ENCODE assay signal across 17 cellular contexts in genomic region chr22:39448205-39449054, GRCh38. TPM values are rescaled to one million over a fixed set of nuclear protein-coding genes. Genes with fewer than 3 reads are reported as not detected.
DNase-seq lines count a peak whose midpoint lies in the region; ATAC-seq and TF ChIP-seq lines count a peak whose summit lies in the region.
"Had no signal": no experiment of that assay in that cellular context is flagged by ENCODE, and none has a peak within 500 bp of the region (broad histone marks: within the 10 kb centered on the region; RNA-seq: fewer than 3 reads in every experiment).

No MANE protein-coding gene starts in this region.

- H3K27ac Mint-ChIP-seq in Caco-2 (ENCODE audit: unreplicated experiment) (peak overlapping the region; percentile 76), H9 (0 out of 7 replicates have a peak overlapping the region, but pooled peaks of 1 of the 3 experiments have one; percentile 52)
- H3K27ac Mint-ChIP-seq in activated T-helper 2 cell treated with anti-CD3 and anti-CD28 coated beads, Interferon-gamma antibody, Interleukin-2, Interleukin-4, amounts not matched to agents 10 μg/mL and 5 μg/mL and 100 μg/mL, durations not matched to agents 14 hours and 24 hours and 36 hours, result peak overlapping the region; percentile 49

- no peak overlapping the region for H3K23ac ChIP-seq in H9 (ENCODE audit: insufficient read length, low read depth, low read length)

- POLR2A ChIA-PET in Caco-2 (lab: Charles Lee), result interaction anchor here (0.8 kb wide), 1 partner anchor 71 kb away, joined by 8 read pairs; the partner anchor contains the start of gene ATF4

- no peaks in the 10 kb centered on the region for H4K20me1 ChIP-seq in H9 (ENCODE audit: control insufficient read depth, insufficient read depth, insufficient read length)

- H3K9me3 ChIP-seq in Caco-2 (no peaks in the 10 kb centered on the region), H9 (ENCODE audit: control insufficient read depth, low read depth, low read length) (no peaks in the 10 kb centered on the region), mucosa of descending colon (no peaks in the 10 kb centered on the region)

- H3K56ac ChIP-seq in H9 (ENCODE audit: insufficient read length, low read depth, low read length), result no peak overlapping the region

- H3K27me3 ChIP-seq in Caco-2 (replicated peaks; ENCODE audit: control insufficient read depth, insufficient read depth, low read length) (no peaks in the 10 kb centered on the region), H9 (ENCODE audit: insufficient read depth, low read length) (no peaks in the 10 kb centered on the region)

- H3K79me1 ChIP-seq in H9 (ENCODE audit: insufficient read depth, low read depth, low read length, poor library complexity, severe bottlenecking), result no peaks in the 10 kb centered on the region

- H3K23me2 ChIP-seq in H9 (ENCODE audit: insufficient read length, low read depth, low read length, poor library complexity, severe bottlenecking), result no peaks in the 10 kb centered on the region

- peaks cover 42% of the 10 kb centered on the region for H3K4me1 ChIP-seq in Caco-2
- no peaks in the 10 kb centered on the region for H3K4me1 ChIP-seq in H9 (ENCODE audit: insufficient read depth, low read length)
- H3K4me1 ChIP-seq in mucosa of descending colon (ENCODE audit: low read depth), result peaks cover 8% of the 10 kb centered on the region

- no peaks in the 10 kb centered on the region for H3K79me2 ChIP-seq in H9 (ENCODE audit: insufficient read depth, low read length)

- H3K36me3 ChIP-seq in Caco-2 (ENCODE audit: control insufficient read depth, insufficient read depth, low read length), result no peaks in the 10 kb centered on the region
- no peaks in the 10 kb centered on the region for H3K36me3 ChIP-seq in mucosa of descending colon (ENCODE audit: low read depth)

- no peak overlapping the region for H4K8ac ChIP-seq in H9 (replicated peaks; ENCODE audit: insufficient read length, low read depth, low read length)

- no peak overlapping the region for H2BK5ac ChIP-seq in H9 (ENCODE audit: insufficient read length, low read length)

- H3K9me3 Mint-ChIP-seq in Caco-2 (ENCODE audit: unreplicated experiment), result no peaks in the 10 kb centered on the region
- no peaks in the 10 kb centered on the region for H3K9me3 Mint-ChIP-seq in H9
- no peaks in the 10 kb centered on the region for H3K9me3 Mint-ChIP-seq in activated T-helper 2 cell treated with anti-CD3 and anti-CD28 coated beads, Interferon-gamma antibody, Interleukin-2, Interleukin-4, amounts not matched to agents 10 μg/mL and 5 μg/mL and 100 μg/mL, durations not matched to agents 14 hours and 24 hours and 36 hours
- H3K9me3 Mint-ChIP-seq: stimulated activated effector memory CD8-positive, alpha-beta T cell treated with anti-CD3 and anti-CD28 coated beads, Interleukin-12 subunit alpha, Interleukin-12 subunit beta, amount 100 ng/mL, for 72 hours had no signal

- H3K27me3 Mint-ChIP-seq in Caco-2 (ENCODE audit: insufficient read depth, unreplicated experiment) (no peaks in the 10 kb centered on the region), H9 (ENCODE audit: low read depth) (peaks cover 18% of the 10 kb centered on the region)
- H3K27me3 Mint-ChIP-seq in activated T-helper 2 cell treated with anti-CD3 and anti-CD28 coated beads, Interferon-gamma antibody, Interleukin-2, Interleukin-4, amounts not matched to agents 10 μg/mL and 5 μg/mL and 100 μg/mL, durations not matched to agents 14 hours and 24 hours and 36 hours (ENCODE audit: low read depth), result no peaks in the 10 kb centered on the region

- BruUV-seq in Caco-2 (replicated peaks; lab: Mats Ljungman, UMichigan), result no TSS peak

- H3K36me3 Mint-ChIP-seq in Caco-2 (ENCODE audit: insufficient read depth, unreplicated experiment) (peaks cover 6% of the 10 kb centered on the region), H9 (ENCODE audit: insufficient read depth in 1 of 3, low read depth in 3 of 3) (no peaks in the 10 kb centered on the region)
- no peaks in the 10 kb centered on the region for H3K36me3 Mint-ChIP-seq in activated T-helper 2 cell treated with anti-CD3 and anti-CD28 coated beads, Interferon-gamma antibody, Interleukin-2, Interleukin-4, amounts not matched to agents 10 μg/mL and 5 μg/mL and 100 μg/mL, durations not matched to agents 14 hours and 24 hours and 36 hours (ENCODE audit: low read depth)
- H3K36me3 Mint-ChIP-seq: stimulated activated effector memory CD8-positive, alpha-beta T cell treated with anti-CD3 and anti-CD28 coated beads, Interleukin-12 subunit alpha, Interleukin-12 subunit beta, amount 100 ng/mL, for 72 hours had no signal

- H3K4me3 Mint-ChIP-seq in Caco-2 (ENCODE audit: unreplicated experiment) (peak overlapping the region; percentile 29), H9 (no peak overlapping the region)
- H3K4me3 Mint-ChIP-seq in activated T-helper 2 cell treated with anti-CD3 and anti-CD28 coated beads, Interferon-gamma antibody, Interleukin-2, Interleukin-4, amounts not matched to agents 10 μg/mL and 5 μg/mL and 100 μg/mL, durations not matched to agents 14 hours and 24 hours and 36 hours (ENCODE audit: low read depth), result no peak overlapping the region
- H3K4me3 Mint-ChIP-seq: stimulated activated effector memory CD8-positive, alpha-beta T cell treated with anti-CD3 and anti-CD28 coated beads, Interleukin-12 subunit alpha, Interleukin-12 subunit beta, amount 100 ng/mL, for 72 hours had no signal

- CTCF ChIA-PET in Caco-2 (lab: Charles Lee), result interaction anchor here (1.2 to 1.6 kb wide), 3 partner anchors 11 to 105 kb away, joined by 3 to 4 read pairs (median 4); no protein-coding TSS in a partner anchor

- TF ChIP-seq CTCF in Caco-2 (IDR thresholded peaks at IDR 0.05; ENCODE audit: insufficient read depth in 1 of 2, low read depth in 1 of 2, low read length in 1 of 2, severe bottlenecking in 1 of 2, unreplicated experiment in 1 of 2) (no peak), H9 (conservative IDR thresholded peaks at IDR 0.05) (no peak), mucosa of descending colon (IDR thresholded peaks at IDR 0.05) (no peak)

- H3K4ac ChIP-seq in H9 (ENCODE audit: low read depth, low read length), result no peak overlapping the region

- H3K27ac ChIP-seq in H9 (ENCODE audit: insufficient read length, low read depth, low read length), result no peak overlapping the region
- H3K27ac ChIP-seq: SK-N-MC had no signal

- intact Hi-C loops in Caco-2 (cut with micrococcal nuclease; ENCODE audit: unreplicated experiment), result loop anchor here (2.0 kb wide), 1 partner anchor 26 kb away; no protein-coding TSS in a partner anchor
- intact Hi-C loops in activated T-helper 2 cell treated with anti-CD3 and anti-CD28 coated beads, Interferon-gamma antibody, Interleukin-2, Interleukin-4, amounts not matched to agents 10 μg/mL and 5 μg/mL and 100 μg/mL, durations not matched to agents 14 hours and 24 hours and 36 hours (cut with micrococcal nuclease), result no loop called here
- intact Hi-C loops in mucosa of descending colon (cut with DNase I, micrococcal nuclease), result no loop called here

- no peak overlapping the region for H2AFZ ChIP-seq in H9 (ENCODE audit: low read length)

- no peak overlapping the region for H2BK20ac ChIP-seq in H9 (ENCODE audit: low read depth, low read length, poor library complexity, severe bottlenecking)

- peak overlapping the region; percentile 23 for H3K18ac ChIP-seq in H9 (ENCODE audit: insufficient read length, low read depth, low read length)

- H3K4me2 ChIP-seq in H9 (ENCODE audit: insufficient read depth, insufficient read length, low read length), result no peak overlapping the region

- ATAC-seq in mucosa of descending colon (peak; percentile 7), GM21717 (IDR thresholded peaks at IDR 0.05; ENCODE audit: unreplicated experiment) (no peak), HG03432 (IDR thresholded peaks at IDR 0.05; ENCODE audit: unreplicated experiment) (no peak)
- ATAC-seq: activated CD4-positive, CD25-positive, alpha-beta regulatory T cell treated with anti-CD3 and anti-CD28 coated beads, Interleukin-2, amount 50 U/mL, for 24 hours; stimulated activated effector memory CD8-positive, alpha-beta T cell treated with anti-CD3 and anti-CD28 coated beads, Interleukin-12 subunit alpha, Interleukin-12 subunit beta, amount 100 ng/mL, for 72 hours had no signal

- H4K5ac ChIP-seq in H9 (ENCODE audit: insufficient read length, low read depth, low read length), result no peak overlapping the region

- H3K4me1 Mint-ChIP-seq in Caco-2 (ENCODE audit: low read depth, unreplicated experiment) (peaks cover 40% of the 10 kb centered on the region), H9 (peaks cover 12 to 24% of the 10 kb centered on the region in 2 experiments)
- H3K4me1 Mint-ChIP-seq in activated T-helper 2 cell treated with anti-CD3 and anti-CD28 coated beads, Interferon-gamma antibody, Interleukin-2, Interleukin-4, amounts not matched to agents 10 μg/mL and 5 μg/mL and 100 μg/mL, durations not matched to agents 14 hours and 24 hours and 36 hours (ENCODE audit: low read depth), result peaks cover 20% of the 10 kb centered on the region

- no peak overlapping the region for H2BK12ac ChIP-seq in H9 (ENCODE audit: insufficient read length, low read depth, low read length)

- no peak overlapping the region for H2AK5ac ChIP-seq in H9 (ENCODE audit: insufficient read length, low read length)

- no peak overlapping the region for H3K9ac ChIP-seq in H9 (ENCODE audit: extremely low read depth, insufficient read length, low read length)

- H3K4me3 ChIP-seq in Caco-2 (ENCODE audit: low read depth, low read length), result no peak overlapping the region
- H3K4me3 ChIP-seq in mucosa of descending colon, result no peak overlapping the region
- H3K4me3 ChIP-seq: SK-N-MC had no signal

- DNase-seq in Caco-2 (peak; percentile 80 to 90), H9 (no peak), mucosa of descending colon (no peak), NCI-H748 (lab: John Stamatoyannopoulos, UW; ENCODE audit: unreplicated experiment) (no peak), NCI-H446 treated with DMSO at 0.1 percent for 48 hours (lab: John Stamatoyannopoulos, UW) (no peak)
- DNase-seq in activated T-helper 2 cell treated with anti-CD3 and anti-CD28 coated beads, Interferon-gamma antibody, Interleukin-2, Interleukin-4, amounts not matched to agents 10 μg/mL and 5 μg/mL and 100 μg/mL, durations not matched to agents 14 hours and 24 hours and 36 hours (ENCODE audit: low spot score), result no peak
- DNase-seq: central memory CD4-positive, alpha-beta T cell; DMS79; erythroblast; NCI-H1092; NCI-H748 treated with DMSO at 0.1 percent for 48 hours; stimulated activated CD4-positive, alpha-beta T cell treated with anti-CD3 and anti-CD28 coated beads, Interleukin-2, amount 100 ng/mL, for 24 hours had no signal

- peak overlapping the region; percentile 8; the same call in 1 of the 2 replicates for H3K14ac ChIP-seq in H9 (ENCODE audit: insufficient read depth, low read length)

- H3T11ph ChIP-seq in H9 (ENCODE audit: low read length), result no peak overlapping the region

- WGBS in H9 (ENCODE audit: extremely low coverage, insufficient read length, low lambda C conversion rate), result no CpG with 5 or more reads among the region's 19 CpGs

- no peak overlapping the region for H2BK120ac ChIP-seq in H9 (ENCODE audit: low read depth, low read length, poor library complexity, severe bottlenecking)

- H2BK15ac ChIP-seq in H9 (ENCODE audit: low read depth, low read length), result no peak overlapping the region

- H4K91ac ChIP-seq in H9 (ENCODE audit: insufficient read length, low read depth, low read length), result no peak overlapping the region

RNA-seq across cellular contexts. Expression of gene MGAT3, which starts 8.4 kb away (rescaled TPM):
- 15.5 and 16.6 TPM in 2 replicates for total RNA-seq in Caco-2 (2022)
- total RNA-seq in H9 (2021), result 4.7 and 5.0 TPM in 2 replicates
- 0.11 and 0.21 TPM in 2 replicates for total RNA-seq in activated T-helper 2 cell treated with anti-CD3 and anti-CD28 coated beads, Interferon-gamma antibody, Interleukin-2, Interleukin-4, amounts not matched to agents 10 μg/mL and 5 μg/mL and 100 μg/mL, durations not matched to agents 14 hours and 24 hours and 36 hours
- 1 to 10 TPM; 5.1 to 8.5 (median 6.5) TPM for total RNA-seq in mucosa of descending colon

RNA-seq across cellular contexts. Expression of gene TAB1, which starts 48.9 kb away (rescaled TPM):
- 25.7 and 26.1 TPM in 2 replicates for total RNA-seq in Caco-2 (2022)
- 16.6 and 20.3 TPM in 2 replicates for total RNA-seq in H9 (2021)
- total RNA-seq in activated T-helper 2 cell treated with anti-CD3 and anti-CD28 coated beads, Interferon-gamma antibody, Interleukin-2, Interleukin-4, amounts not matched to agents 10 μg/mL and 5 μg/mL and 100 μg/mL, durations not matched to agents 14 hours and 24 hours and 36 hours, result 25.4 and 25.8 TPM in 2 replicates
- total RNA-seq in mucosa of descending colon, result 10 to 100 TPM; 19.2 to 29.9 (median 24.8) TPM

RNA-seq across cellular contexts. Expression of gene MIEF1, which starts 53.7 kb away (rescaled TPM):
- 47.4 and 49.4 TPM in 2 replicates for total RNA-seq in Caco-2 (2022)
- 32.6 and 34.7 TPM in 2 replicates for total RNA-seq in H9 (2021)
- total RNA-seq in activated T-helper 2 cell treated with anti-CD3 and anti-CD28 coated beads, Interferon-gamma antibody, Interleukin-2, Interleukin-4, amounts not matched to agents 10 μg/mL and 5 μg/mL and 100 μg/mL, durations not matched to agents 14 hours and 24 hours and 36 hours, result 46.9 and 47.5 TPM in 2 replicates
- 10 to 100 TPM; 29.8 to 38.4 (median 34.0) TPM for total RNA-seq in mucosa of descending colon

Comparison
In these comparisons a context has a peak if more than half of its experiments do, and no peak if none do; other contexts are left out.
1. DNase-seq: peak in Caco-2 (2 of 2); none in H9 (single experiment), activated T-helper 2 cell treated with anti-CD3 and anti-CD28 coated beads, Interferon-gamma antibody, Interleukin-2, Interleukin-4, amounts not matched to agents 10 μg/mL and 5 μg/mL and 100 μg/mL, durations not matched to agents 14 hours and 24 hours and 36 hours (single experiment), mucosa of descending colon (0 of 3), NCI-H748 (single experiment) and NCI-H446 treated with DMSO at 0.1 percent for 48 hours (single experiment).